Comparison of ENCODE assay signal across 18 cellular contexts in the genomic region with DNA sequence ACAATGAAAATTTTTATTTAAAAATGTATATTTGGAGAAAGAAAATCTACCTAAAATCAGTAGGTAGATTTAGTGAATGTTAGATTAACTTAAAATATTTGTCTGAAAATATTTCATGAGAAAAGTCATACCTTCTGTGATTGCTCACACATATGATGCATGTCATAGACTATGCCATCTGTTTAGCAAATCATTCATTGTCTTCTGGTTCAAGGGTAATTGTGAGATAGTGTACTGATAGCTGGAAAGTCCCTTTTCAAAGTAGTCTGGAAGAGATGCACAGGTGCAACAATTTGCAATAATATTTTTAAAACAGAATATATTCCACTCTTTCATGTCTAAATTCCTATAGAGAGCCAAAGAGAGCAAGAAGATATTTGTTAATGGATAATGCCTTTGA.
"Had no signal": no experiment of that assay in that cellular context is flagged by ENCODE, and none has a peak within 500 bp of the region (broad histone marks: within the 10 kb centered on the region; RNA-seq: fewer than 3 reads in every experiment).

No MANE protein-coding gene starts in this region.

- H3K36me3 ChIP-seq: breast epithelium, neural progenitor cell, pancreas, thoracic aorta had no signal

- ATAC-seq: left colon, pancreas had no signal

- H3K36me3 Mint-ChIP-seq: activated CD4-positive, alpha-beta memory T cell treated with anti-CD3 and anti-CD28 coated beads for 36 hours; activated naive CD8-positive, alpha-beta T cell treated with anti-CD3 and anti-CD28 coated beads, Interleukin-2, amount 10 ng/mL, durations not matched to agents 7 days and 5 days; immature natural killer cell; neural progenitor cell had no signal

- H2AFZ ChIP-seq: neural progenitor cell had no signal

- H3K27me3 Mint-ChIP-seq: activated CD4-positive, alpha-beta memory T cell treated with anti-CD3 and anti-CD28 coated beads for 36 hours; stimulated activated naive CD8-positive, alpha-beta T cell treated with anti-CD3 and anti-CD28 coated beads, Interleukin-15, Interleukin-2, amounts not matched to agents 100 ng/mL and 50 ng/mL, for 24 hours had no signal

- DNase-seq: activated CD4-positive, alpha-beta memory T cell treated with anti-CD3 and anti-CD28 coated beads for 36 hours; activated CD4-positive, CD25-positive, alpha-beta regulatory T cell treated with anti-CD3 and anti-CD28 coated beads, Interleukin-2, amount 50 U/mL, for 72 hours; activated gamma-delta T cell; activated naive CD8-positive, alpha-beta T cell treated with anti-CD3 and anti-CD28 coated beads, Interleukin-2, amount 10 ng/mL, durations not matched to agents 7 days and 5 days; activated T-cell treated with anti-CD3 and anti-CD28 coated beads, Interleukin-2, amount 50 U/mL, for 48 hours; aorta; dermis blood vessel endothelial cell; immature natural killer cell; left colon; midbrain; pancreas; stimulated activated CD4-positive, alpha-beta T cell treated with anti-CD3 and anti-CD28 coated beads, Interleukin-15, amount 100 ng/mL, for 24 hours; stimulated activated CD4-positive, alpha-beta T cell treated with anti-CD3 and anti-CD28 coated beads, Interleukin-4, amount 100 ng/mL, for 24 hours had no signal

- H3K4me1 Mint-ChIP-seq: activated naive CD8-positive, alpha-beta T cell treated with anti-CD3 and anti-CD28 coated beads, Interleukin-2, amount 10 ng/mL, durations not matched to agents 7 days and 5 days; neural progenitor cell had no signal

- H3K4me3 Mint-ChIP-seq: activated CD4-positive, alpha-beta memory T cell treated with anti-CD3 and anti-CD28 coated beads for 36 hours; activated naive CD8-positive, alpha-beta T cell treated with anti-CD3 and anti-CD28 coated beads, Interleukin-2, amount 10 ng/mL, durations not matched to agents 7 days and 5 days; immature natural killer cell; neural progenitor cell; stimulated activated naive CD8-positive, alpha-beta T cell treated with anti-CD3 and anti-CD28 coated beads, Interleukin-15, Interleukin-2, amounts not matched to agents 100 ng/mL and 50 ng/mL, for 24 hours had no signal

- H3K9me3 Mint-ChIP-seq: activated CD4-positive, alpha-beta memory T cell treated with anti-CD3 and anti-CD28 coated beads for 36 hours; activated naive CD8-positive, alpha-beta T cell treated with anti-CD3 and anti-CD28 coated beads, Interleukin-2, amount 10 ng/mL, durations not matched to agents 7 days and 5 days; immature natural killer cell; neural progenitor cell; stimulated activated naive CD8-positive, alpha-beta T cell treated with anti-CD3 and anti-CD28 coated beads, Interleukin-15, Interleukin-2, amounts not matched to agents 100 ng/mL and 50 ng/mL, for 24 hours had no signal

- H3K4me1 ChIP-seq: breast epithelium, neural progenitor cell, pancreas had no signal

- H3K27me3 ChIP-seq: breast epithelium, neural progenitor cell, pancreas had no signal

- H3K27ac Mint-ChIP-seq: activated CD4-positive, alpha-beta memory T cell treated with anti-CD3 and anti-CD28 coated beads for 36 hours; activated naive CD8-positive, alpha-beta T cell treated with anti-CD3 and anti-CD28 coated beads, Interleukin-2, amount 10 ng/mL, durations not matched to agents 7 days and 5 days; immature natural killer cell; neural progenitor cell; stimulated activated naive CD8-positive, alpha-beta T cell treated with anti-CD3 and anti-CD28 coated beads, Interleukin-15, Interleukin-2, amounts not matched to agents 100 ng/mL and 50 ng/mL, for 24 hours had no signal

- H3K27ac ChIP-seq: breast epithelium, neural progenitor cell, pancreas, thoracic aorta had no signal

- H3K9ac ChIP-seq: neural progenitor cell had no signal

- H3K9me3 ChIP-seq: breast epithelium, pancreas, thoracic aorta had no signal

- H3K4me2 ChIP-seq: neural progenitor cell had no signal

- H3K4me3 ChIP-seq: breast epithelium, lung, neural progenitor cell, pancreas, thoracic aorta had no signal
